ENCODE assay signal across 14 cellular contexts in the genomic region with DNA sequence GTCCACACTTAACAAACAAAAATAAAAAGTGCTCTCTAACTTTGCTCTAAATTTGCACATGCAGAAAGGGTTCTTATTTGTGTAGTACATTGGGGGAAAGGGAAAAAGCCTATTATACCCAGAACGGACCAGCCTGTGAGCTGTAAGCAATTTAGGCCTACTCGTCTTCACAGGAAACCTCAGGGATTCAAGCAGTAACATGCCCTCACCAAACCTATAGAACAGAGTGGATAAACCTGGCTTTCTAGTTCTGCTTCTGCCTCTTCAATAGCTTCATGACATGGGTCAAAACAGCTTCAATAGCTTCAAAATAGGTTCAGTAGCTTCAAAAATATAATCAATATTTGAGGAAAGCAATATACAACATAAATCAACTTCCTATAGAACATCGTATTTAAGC.
DNase-seq lines count a peak whose midpoint lies in the region; ATAC-seq and TF ChIP-seq lines count a peak whose summit lies in the region.
"Had no signal": no experiment of that assay in that cellular context is flagged by ENCODE, and none has a peak within 500 bp of the region (broad histone marks: within the 10 kb centered on the region; RNA-seq: fewer than 3 reads in every experiment).

No MANE protein-coding gene starts in this region.

- H3K4me1 Mint-ChIP-seq in type B pancreatic cell (ENCODE audit: unreplicated experiment): no peaks in the 10 kb centered on the region
- H3K4me1 Mint-ChIP-seq: CD14-positive monocyte, IgD-negative memory B cell had no signal

- H3K27me3 Mint-ChIP-seq in type B pancreatic cell: no peaks in the 10 kb centered on the region
- H3K27me3 Mint-ChIP-seq: IgD-negative memory B cell had no signal

- H3K9me3 Mint-ChIP-seq in type B pancreatic cell: peaks cover 5% of the 10 kb centered on the region

- ATAC-seq in foreskin keratinocyte: peak; percentile 88
- ATAC-seq: CD8-positive, alpha-beta T cell; HCT116 had no signal

- no peak overlapping the region for H3K4me3 ChIP-seq in epithelial cell of esophagus (ENCODE audit: low read length)
- no peak overlapping the region for H3K4me3 ChIP-seq in foreskin fibroblast (ENCODE audit: low read depth in 1 of 2, low read length in 2 of 2)
- H3K4me3 ChIP-seq: A549 had no signal

- peak; percentile 21 for DNase-seq in RWPE1 (ENCODE audit: low spot score)
- DNase-seq in epithelial cell of esophagus (ENCODE audit: low read depth): peak; percentile 92
- peak; percentile 59 to 84 for DNase-seq in foreskin keratinocyte
- no peak for DNase-seq in type B pancreatic cell (ENCODE audit: extremely low spot score, unreplicated experiment)
- DNase-seq in DMS53 (lab: John Stamatoyannopoulos, UW): no peak
- no peak for DNase-seq in NCI-H2081 (lab: John Stamatoyannopoulos, UW)
- no peak for DNase-seq in foreskin fibroblast
- DNase-seq: CD8-positive, alpha-beta T cell; COR-L47; GF-D8 had no signal

- H3K4me1 ChIP-seq in foreskin keratinocyte: peaks cover 12% of the 10 kb centered on the region

- H3K4me3 Mint-ChIP-seq in type B pancreatic cell: no peak overlapping the region
- H3K4me3 Mint-ChIP-seq: CD14-positive monocyte; CD8-positive, alpha-beta T cell; IgD-negative memory B cell had no signal

- POLR2A ChIA-PET in RWPE1 (lab: Yijun Ruan, JAX; ENCODE audit: low non-redundant PET): no interaction called here

- CTCF ChIA-PET in RWPE1 (lab: Yijun Ruan, JAX): no interaction called here

- peak overlapping the region; percentile 48 for H3K27ac Mint-ChIP-seq in type B pancreatic cell
- H3K27ac Mint-ChIP-seq: CD14-positive monocyte; CD8-positive, alpha-beta T cell; IgD-negative memory B cell had no signal

- TF ChIP-seq CTCF in RWPE1 (conservative IDR thresholded peaks at IDR 0.05; ENCODE audit: low read depth) (no peak), epithelial cell of esophagus (IDR thresholded peaks at IDR 0.05; ENCODE audit: insufficient read depth, low read depth, low read length, missing control alignments) (no peak), foreskin keratinocyte (conservative IDR thresholded peaks at IDR 0.05) (no peak), type B pancreatic cell (conservative IDR thresholded peaks at IDR 0.05) (no peak), foreskin fibroblast (IDR thresholded peaks at IDR 0.05; ENCODE audit: low read depth, low read length) (no peak)

- H3K27ac ChIP-seq in RWPE1 (no peak overlapping the region), foreskin keratinocyte (no peak overlapping the region)

- no peaks in the 10 kb centered on the region for H3K27me3 ChIP-seq in foreskin keratinocyte

- no peaks in the 10 kb centered on the region for H3K36me3 Mint-ChIP-seq in type B pancreatic cell
- H3K36me3 Mint-ChIP-seq: CD14-positive monocyte; CD8-positive, alpha-beta T cell had no signal

Comparison
In these comparisons a context has a peak if more than half of its experiments do, and no peak if none do; other contexts are left out.
1. DNase-seq: peak in RWPE1 (single experiment), epithelial cell of esophagus (single experiment) and foreskin keratinocyte (2 of 2); none in type B pancreatic cell (single experiment), DMS53 (single experiment), NCI-H2081 (0 of 2) and foreskin fibroblast (0 of 2).